In the genomic region with DNA sequence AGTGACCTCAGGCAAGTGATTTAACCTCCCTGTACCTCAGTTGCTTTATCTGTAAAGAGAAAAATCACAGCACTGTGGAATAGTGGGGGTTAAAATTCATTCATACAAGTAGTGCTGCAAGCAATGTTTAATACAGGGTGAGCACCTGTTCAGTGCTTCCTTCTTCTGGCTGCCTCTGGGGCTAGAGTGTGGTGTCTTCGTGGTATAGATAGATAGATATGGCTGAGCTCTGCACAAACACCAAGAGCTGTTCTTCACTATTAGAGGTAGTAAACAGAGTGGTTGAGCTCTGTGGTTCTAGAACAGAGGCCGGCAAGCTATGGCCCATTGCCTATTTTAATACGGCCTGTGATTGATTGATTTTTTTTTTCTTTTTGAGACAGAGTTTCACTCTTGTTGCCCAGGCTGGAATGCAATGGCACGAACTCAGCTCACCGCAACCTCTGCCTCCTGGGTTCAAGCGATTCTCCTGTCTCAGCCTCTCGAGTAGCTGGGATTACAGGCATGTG, we compare ENCODE assay signal across 17 cellular contexts. TPM values are rescaled to one million over a fixed set of nuclear protein-coding genes. Genes with fewer than 3 reads are reported as not detected.
DNase-seq lines count a peak whose midpoint lies in the region; FAIRE-seq and TF ChIP-seq lines count a peak whose summit lies in the region.
"Had no signal": no experiment of that assay in that cellular context is flagged by ENCODE, and none has a peak within 500 bp of the region (broad histone marks: within the 10 kb centered on the region; RNA-seq: fewer than 3 reads in every experiment).

No MANE protein-coding gene starts in this region.

- in situ Hi-C loops in GM13977 (cut with MboI; ENCODE audit: low pct_unique_long_range_greater_than_20kb, low sequenced_read_pairs, unreplicated experiment) (no loop called here), GM13976 (cut with MboI; ENCODE audit: low sequenced_read_pairs, unreplicated experiment) (no loop called here)

- no TSS peak for BruUV-seq in Caco-2 (replicated peaks; lab: Mats Ljungman, UMichigan)

- peaks cover 17% of the 10 kb centered on the region for H3K36me3 Mint-ChIP-seq in Caco-2 (ENCODE audit: insufficient read depth, unreplicated experiment)
- H3K36me3 Mint-ChIP-seq in endodermal cell (ENCODE audit: low read depth): peaks cover 8% of the 10 kb centered on the region
- no peaks in the 10 kb centered on the region for H3K36me3 Mint-ChIP-seq in osteocyte (ENCODE audit: unreplicated experiment)

- no peak overlapping the region for H3K9ac ChIP-seq in endodermal cell (ENCODE audit: extremely low read depth, low read length, poor library complexity, severe bottlenecking)

- intact Hi-C loops in Caco-2 (cut with micrococcal nuclease; ENCODE audit: unreplicated experiment): loop anchor here (5.0 kb wide), 1 partner anchor 47 kb away; the partner anchor contains the start of gene PIK3IP1

- FAIRE-seq in frontal cortex (lab: Jason Lieb, UNC): no peak
- FAIRE-seq: TTC549 had no signal

- H3K4me3 Mint-ChIP-seq in Caco-2 (ENCODE audit: unreplicated experiment) (no peak overlapping the region), endodermal cell (no peak overlapping the region), osteocyte (ENCODE audit: unreplicated experiment) (no peak overlapping the region)

- POLR2A ChIA-PET in Caco-2 (lab: Charles Lee): no interaction called here

- H3K9me3 Mint-ChIP-seq in Caco-2 (ENCODE audit: unreplicated experiment) (no peaks in the 10 kb centered on the region), endodermal cell (no peaks in the 10 kb centered on the region), osteocyte (ENCODE audit: unreplicated experiment) (no peaks in the 10 kb centered on the region)

- CTCF ChIA-PET in Caco-2 (lab: Charles Lee): interaction anchor here (1.9 to 2.2 kb wide), 2 partner anchors 28 to 37 kb away, joined by 4 to 24 read pairs; no protein-coding TSS in a partner anchor

- H3K27ac Mint-ChIP-seq in Caco-2 (ENCODE audit: unreplicated experiment) (peak overlapping the region; percentile 73), endodermal cell (peak overlapping the region; percentile 96), osteocyte (ENCODE audit: unreplicated experiment) (peak overlapping the region; percentile 96)

- H3K4me3 ChIP-seq in Caco-2 (ENCODE audit: low read depth, low read length) (no peak overlapping the region), endodermal cell (ENCODE audit: low read length) (no peak overlapping the region)
- H3K4me3 ChIP-seq in Jurkat, Clone E6-1 (ENCODE audit: low read length): no peak overlapping the region
- H3K4me3 ChIP-seq: prostate gland had no signal

- no peaks in the 10 kb centered on the region for H3K36me3 ChIP-seq in Caco-2 (ENCODE audit: control insufficient read depth, insufficient read depth, low read length)
- H3K36me3 ChIP-seq in endodermal cell (ENCODE audit: control insufficient read depth, insufficient read depth, low read length): no peaks in the 10 kb centered on the region
- H3K36me3 ChIP-seq: prostate gland had no signal

- H3K4me1 ChIP-seq in Caco-2 (peaks cover 76% of the 10 kb centered on the region), endodermal cell (ENCODE audit: control insufficient read depth, insufficient read depth, low read length) (peaks cover 29% of the 10 kb centered on the region)

- H3K27me3 ChIP-seq in Caco-2 (replicated peaks; ENCODE audit: control insufficient read depth, insufficient read depth, low read length): no peaks in the 10 kb centered on the region
- no peaks in the 10 kb centered on the region for H3K27me3 ChIP-seq in endodermal cell (ENCODE audit: control insufficient read depth, insufficient read depth, low read length, poor library complexity, severe bottlenecking)

- no peak for TF ChIP-seq POLR2A in erythroblast (IDR thresholded peaks at IDR 0.05; ENCODE audit: low read length)

- H3K9me3 ChIP-seq in Caco-2 (no peaks in the 10 kb centered on the region), endodermal cell (ENCODE audit: control insufficient read depth, low read length) (no peaks in the 10 kb centered on the region)
- H3K9me3 ChIP-seq: prostate gland had no signal

- peak overlapping the region; percentile 94 for H3K27ac ChIP-seq in endodermal cell (ENCODE audit: low read depth, low read length)
- H3K27ac ChIP-seq: prostate gland had no signal

- no peaks in the 10 kb centered on the region for H3K27me3 Mint-ChIP-seq in Caco-2 (ENCODE audit: insufficient read depth, unreplicated experiment)
- H3K27me3 Mint-ChIP-seq in endodermal cell (ENCODE audit: insufficient read depth): no peaks in the 10 kb centered on the region
- H3K27me3 Mint-ChIP-seq in osteocyte (ENCODE audit: unreplicated experiment): no peaks in the 10 kb centered on the region

- WGBS in endodermal cell (ENCODE audit: insufficient coverage in 1 of 2, insufficient read length in 1 of 2), 2 experiments: 94 to 95% methylated on average over 5 to 7 of the region's 7 CpGs

- DNase-seq in Caco-2 (no peak), endodermal cell (no peak), osteocyte (ENCODE audit: extremely low spot score, unreplicated experiment) (no peak), erythroblast (lab: John Stamatoyannopoulos, UW) (no peak), frontal cortex (ENCODE audit: low spot score in 2 of 2) (no peak), GM13977 (ENCODE audit: low spot score) (no peak), GM13976 (ENCODE audit: low spot score) (no peak)
- DNase-seq in Jurkat, Clone E6-1 (ENCODE audit: low read depth, low spot score): peak; percentile 46
- DNase-seq: activated CD4-positive, alpha-beta T cell treated with anti-CD3 and anti-CD28 coated beads, Interleukin-2, amount 50 U/mL, for 4 hours; activated effector memory CD4-positive, alpha-beta T cell treated with Interleukin-2 at 50 U/mL for 16 hours; anterior cingulate cortex; DMS153; NCI-H187; NCI-H446 treated with DMSO at 0.1 percent for 48 hours; SIG-M5 had no signal

- TF ChIP-seq CTCF in Caco-2 (IDR thresholded peaks at IDR 0.05; ENCODE audit: insufficient read depth in 1 of 2, low read depth in 1 of 2, low read length in 1 of 2, severe bottlenecking in 1 of 2, unreplicated experiment in 1 of 2) (no peak), endodermal cell (conservative IDR thresholded peaks at IDR 0.05) (no peak), osteocyte (IDR thresholded peaks at IDR 0.05) (no peak), GM13977 (IDR thresholded peaks at IDR 0.05; ENCODE audit: extremely low read depth, insufficient read depth, missing control alignments) (no peak), GM13976 (IDR thresholded peaks at IDR 0.05; ENCODE audit: borderline replicate concordance, control extremely low read depth, extremely low read depth, insufficient read depth, missing control alignments) (no peak)

- H3K4me1 Mint-ChIP-seq in Caco-2 (ENCODE audit: low read depth, unreplicated experiment): peaks cover 35% of the 10 kb centered on the region
- peaks cover 45% of the 10 kb centered on the region for H3K4me1 Mint-ChIP-seq in endodermal cell
- H3K4me1 Mint-ChIP-seq in osteocyte (ENCODE audit: unreplicated experiment): peaks cover 76% of the 10 kb centered on the region

RNA-seq across cellular contexts. Expression of gene LIMK2, which starts 32.9 kb away (rescaled TPM):
- 34.8 and 36.3 TPM in 2 replicates for total RNA-seq in Caco-2 (2022)
- polyA plus RNA-seq in Jurkat, Clone E6-1 (2012; ENCODE audit: insufficient read depth, insufficient read length): 33.5 TPM
- total RNA-seq in endodermal cell: 10 to 100 TPM; 41.4 to 42.2 TPM
- polyA plus RNA-seq in endodermal cell (2013, experiment 1 of 2): 26.5 TPM
- 25.9 TPM for polyA plus RNA-seq in endodermal cell (2013, experiment 2 of 2)
- total RNA-seq in osteocyte: 49.8 and 53.9 TPM in 2 replicates
- total RNA-seq in frontal cortex: 13.9 TPM

RNA-seq across cellular contexts. Expression of gene PIK3IP1, which starts 47.3 kb away (rescaled TPM):
- total RNA-seq in Caco-2 (2022): 0.68 and 0.72 TPM in 2 replicates
- polyA plus RNA-seq in Jurkat, Clone E6-1 (2012; ENCODE audit: insufficient read depth, insufficient read length): 2.4 TPM
- total RNA-seq in endodermal cell: 1 to 10 TPM; 2.0 to 3.5 TPM
- 5.5 TPM for polyA plus RNA-seq in endodermal cell (2013, experiment 1 of 2)
- 4.4 TPM for polyA plus RNA-seq in endodermal cell (2013, experiment 2 of 2)
- 10.3 and 13.0 TPM in 2 replicates for total RNA-seq in osteocyte
- 20.8 TPM for total RNA-seq in frontal cortex
